10 cellular contexts compared by ENCODE assay signal in genomic region chr10:100909506-100910260, GRCh38. TPM values are rescaled to one million over a fixed set of nuclear protein-coding genes. Genes with fewer than 3 reads are reported as not detected.
DNase-seq lines count a peak whose midpoint lies in the region; ATAC-seq and TF ChIP-seq lines count a peak whose summit lies in the region.
"Had no signal": no experiment of that assay in that cellular context is flagged by ENCODE, and none has a peak within 500 bp of the region (broad histone marks: within the 10 kb centered on the region; RNA-seq: fewer than 3 reads in every experiment).

No MANE protein-coding gene starts in this region.

- H3K79me1 ChIP-seq in neuronal stem cell (ENCODE audit: low read depth, low read length), result peaks cover 3% of the 10 kb centered on the region

- peaks cover 0 to 3% (median 0%) of the 10 kb centered on the region in 3 experiments for H3K27me3 ChIP-seq in neuronal stem cell (ENCODE audit: control insufficient read depth in 3 of 3, insufficient read depth in 3 of 3, low read depth in 1 of 3, low read length in 3 of 3)

- H3K36me3 ChIP-seq in neuronal stem cell (replicated peaks in 1 of 2; ENCODE audit: control insufficient read depth in 2 of 2, insufficient read depth in 2 of 2, low read length in 2 of 2), result peaks cover 0 to 4% of the 10 kb centered on the region in 2 donors

- H2BK5ac ChIP-seq in neuronal stem cell (ENCODE audit: low read length), result no peak overlapping the region

- H2BK15ac ChIP-seq in neuronal stem cell (ENCODE audit: low read length), result no peak overlapping the region

- H3K4ac ChIP-seq in neuronal stem cell (ENCODE audit: low read length), result no peak overlapping the region

- no peak overlapping the region for H3K9ac ChIP-seq in neuronal stem cell (ENCODE audit: low read depth, low read length, poor library complexity)

- H3K27me3 Mint-ChIP-seq in activated naive CD8-positive, alpha-beta T cell treated with anti-CD3 and anti-CD28 coated beads, Interleukin-2, amount 50 U/mL, for 24 hours, result no peaks in the 10 kb centered on the region

- peaks cover 10 to 16% of the 10 kb centered on the region in 2 donors for H3K4me1 ChIP-seq in neuronal stem cell (ENCODE audit: control insufficient read depth in 2 of 2, insufficient read depth in 1 of 2, low read depth in 1 of 2, low read length in 2 of 2)

- TF ChIP-seq CTCF in GM10266 (IDR thresholded peaks at IDR 0.05; ENCODE audit: control insufficient read depth, insufficient read depth, low read depth, missing control alignments) (no peak), choroid plexus epithelial cell (conservative IDR thresholded peaks at IDR 0.05; ENCODE audit: low read depth, low read length) (no peak)

- no CpG with 5 or more reads among the region's 5 CpGs for WGBS in neuronal stem cell (ENCODE audit: extremely low coverage in 2 of 2, insufficient read length in 2 of 2, insufficient replicate concordance in 1 of 2), 2 donors

- no peak overlapping the region for H3K23ac ChIP-seq in neuronal stem cell (ENCODE audit: low read depth, low read length, poor library complexity)

- H3K14ac ChIP-seq in neuronal stem cell (ENCODE audit: low read length), result no peak overlapping the region

- H4K91ac ChIP-seq in neuronal stem cell (ENCODE audit: low read depth, low read length, poor library complexity), result no peak overlapping the region

- no peak overlapping the region for H4K8ac ChIP-seq in neuronal stem cell (ENCODE audit: low read depth, low read length)

- H3K36me3 Mint-ChIP-seq in activated naive CD8-positive, alpha-beta T cell treated with anti-CD3 and anti-CD28 coated beads, Interleukin-2, amount 50 U/mL, for 24 hours (ENCODE audit: low read depth), result peaks cover 9% of the 10 kb centered on the region

- H3K4me3 ChIP-seq in choroid plexus epithelial cell (ENCODE audit: low read depth, low read length) (no peak overlapping the region), neuronal stem cell (ENCODE audit: low read length in 2 of 2) (no peak overlapping the region)

- H2BK12ac ChIP-seq in neuronal stem cell (ENCODE audit: low read length), result no peak overlapping the region

- no peak overlapping the region for H3K4me2 ChIP-seq in neuronal stem cell (ENCODE audit: insufficient read depth, low read length, poor library complexity, severe bottlenecking)

- peak overlapping the region; percentile 79 for H2AFZ ChIP-seq in neuronal stem cell (ENCODE audit: low read length)

- no peaks in the 10 kb centered on the region for H3K9me3 ChIP-seq in neuronal stem cell (replicated peaks in 1 of 2; ENCODE audit: control insufficient read depth in 2 of 2, insufficient read depth in 1 of 2, low read depth in 1 of 2, low read length in 2 of 2)

- no peak overlapping the region for H3K4me3 Mint-ChIP-seq in activated naive CD8-positive, alpha-beta T cell treated with anti-CD3 and anti-CD28 coated beads, Interleukin-2, amount 50 U/mL, for 24 hours

- DNase-seq in GM10266 (ENCODE audit: extremely low spot score) (peak; percentile 22), NCI-H82 (lab: John Stamatoyannopoulos, UW) (peak; percentile 72), choroid plexus epithelial cell (ENCODE audit: low read depth) (peak; percentile 57), neuronal stem cell (ENCODE audit: low spot score) (no peak), LoVo (ENCODE audit: low spot score) (no peak), cardiac septum (ENCODE audit: low spot score) (no peak), GM19240 (ENCODE audit: insufficient read length, low spot score) (no peak)
- DNase-seq in activated naive CD8-positive, alpha-beta T cell treated with anti-CD3 and anti-CD28 coated beads, Interleukin-2, amount 50 U/mL, for 24 hours, result no peak
- DNase-seq: amygdala, substantia nigra had no signal

- ATAC-seq in activated naive CD8-positive, alpha-beta T cell treated with anti-CD3 and anti-CD28 coated beads, Interleukin-2, amount 50 U/mL, for 24 hours, result no peak

- H2AK5ac ChIP-seq in neuronal stem cell (ENCODE audit: low read depth, low read length), result no peak overlapping the region

- H3K9me3 Mint-ChIP-seq in activated naive CD8-positive, alpha-beta T cell treated with anti-CD3 and anti-CD28 coated beads, Interleukin-2, amount 50 U/mL, for 24 hours, result no peaks in the 10 kb centered on the region

- no peak overlapping the region for H3K18ac ChIP-seq in neuronal stem cell (ENCODE audit: low read length)

- intact Hi-C loops in cardiac septum (cut with DNase I), result loop anchor here (5.0 kb wide), 1 partner anchor 78 kb away; the partner anchor contains the start of genes MRPL43 and TWNK

- no peak overlapping the region for H2BK120ac ChIP-seq in neuronal stem cell (ENCODE audit: low read depth, low read length)

- no peak overlapping the region for H3K27ac ChIP-seq in neuronal stem cell (replicated peaks; ENCODE audit: low read length)

- H3K27ac Mint-ChIP-seq in activated naive CD8-positive, alpha-beta T cell treated with anti-CD3 and anti-CD28 coated beads, Interleukin-2, amount 50 U/mL, for 24 hours, result no peak overlapping the region

- peaks cover 31% of the 10 kb centered on the region for H3K4me1 Mint-ChIP-seq in activated naive CD8-positive, alpha-beta T cell treated with anti-CD3 and anti-CD28 coated beads, Interleukin-2, amount 50 U/mL, for 24 hours

RNA-seq across cellular contexts. Expression of gene SLF2, which starts 3.1 kb away (rescaled TPM):
- 9.2 TPM for polyA plus RNA-seq in neuronal stem cell (2013, experiment 1 of 2)
- 8.8 TPM for polyA plus RNA-seq in neuronal stem cell (2013, experiment 2 of 2)
- 22.8 TPM for total RNA-seq in cardiac septum

RNA-seq across cellular contexts. Expression of gene SEMA4G, which starts 59.6 kb away (rescaled TPM):
- polyA plus RNA-seq in neuronal stem cell (2013, experiment 1 of 2), result 8.9 TPM
- polyA plus RNA-seq in neuronal stem cell (2013, experiment 2 of 2), result 9.1 TPM
- 1.0 TPM for total RNA-seq in cardiac septum

Comparison
In these comparisons a context has a peak if more than half of its experiments do, and no peak if none do; other contexts are left out.
1. DNase-seq: peak in GM10266 (single experiment), NCI-H82 (single experiment) and choroid plexus epithelial cell (single experiment); none in neuronal stem cell (single experiment), LoVo (single experiment), activated naive CD8-positive, alpha-beta T cell treated with anti-CD3 and anti-CD28 coated beads, Interleukin-2, amount 50 U/mL, for 24 hours (single experiment), cardiac septum (single experiment) and GM19240 (single experiment).